In the genomic region with DNA sequence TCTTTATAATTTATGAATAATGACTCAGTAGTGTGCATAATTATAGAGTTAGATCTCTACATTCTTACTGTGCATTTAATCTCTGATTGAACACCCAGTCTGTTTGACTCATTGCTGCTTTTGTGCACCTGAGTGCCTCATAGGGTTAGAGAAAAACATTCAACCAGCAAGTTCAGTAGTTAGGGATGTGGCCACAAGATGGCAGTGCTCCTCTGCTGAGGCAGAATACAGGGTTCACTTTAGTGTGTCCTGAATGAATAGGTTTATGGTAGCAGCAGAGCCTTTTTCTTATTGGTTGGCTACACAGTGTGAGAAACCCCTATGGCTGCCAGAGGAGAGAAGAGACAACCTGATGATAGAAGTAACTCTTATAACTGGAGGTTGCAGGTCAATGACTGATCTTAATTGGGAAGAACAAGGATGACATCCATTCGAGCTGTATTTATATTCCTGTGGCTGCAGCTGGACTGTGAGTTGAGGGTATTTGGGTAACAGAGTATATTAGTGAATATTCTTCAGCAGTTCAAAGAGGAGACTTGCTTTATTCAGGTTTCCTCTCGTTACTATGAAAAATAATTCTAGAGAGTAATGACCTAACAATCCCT, we compare ENCODE assay signal across 8 cellular contexts.
DNase-seq lines count a peak whose midpoint lies in the region; ATAC-seq, FAIRE-seq and TF ChIP-seq lines count a peak whose summit lies in the region.

No MANE protein-coding gene starts in this region.

- CTCF ChIA-PET in CD8-positive, alpha-beta memory T cell (lab: Charles Lee) = interaction anchor here (0.7 to 2.2 kb wide), 7 partner anchors 9 to 701 kb away, joined by 3 to 8 read pairs (median 4); no protein-coding TSS in a partner anchor
- CTCF ChIA-PET in K562 (lab: Yijun Ruan, JAX; ENCODE audit: low intra/inter-chr PET ratio) = no interaction called here

- WGBS in K562 (ENCODE audit: insufficient coverage, low coverage, missing lambda C conversion rate) = 5% methylated on average over 2 of the region's 2 CpGs

- intact Hi-C loops in K562 (cut with micrococcal nuclease) = no loop called here

- H3K36me3 ChIP-seq in CD8-positive, alpha-beta memory T cell (ENCODE audit: insufficient read depth, low read length) = no peaks in the 10 kb centered on the region
- H3K36me3 ChIP-seq in K562 (ENCODE audit: control insufficient read depth, insufficient read depth, low read length) = no peaks in the 10 kb centered on the region

- ATAC-seq in GM19395 (IDR thresholded peaks at IDR 0.05; ENCODE audit: unreplicated experiment) (peak; percentile 80), K562 (peak; percentile 92), GM18498 (IDR thresholded peaks at IDR 0.05; ENCODE audit: unreplicated experiment) (no peak)

- no peak overlapping the region for H2AFZ ChIP-seq in K562 (ENCODE audit: low read depth, low read length)

- TF ChIP-seq POLR2A in K562 (conservative IDR thresholded peaks at IDR 0.05) = no peak

- TF ChIP-seq EP300 in K562 (IDR thresholded peaks at IDR 0.05; ENCODE audit: low read length) = no peak

- peaks cover 7% of the 10 kb centered on the region for H3K4me1 ChIP-seq in CD8-positive, alpha-beta memory T cell (ENCODE audit: insufficient read depth, low read length)
- no peaks in the 10 kb centered on the region for H3K4me1 ChIP-seq in K562 (replicated peaks in 1 of 2; ENCODE audit: control insufficient read depth in 2 of 2, insufficient read depth in 2 of 2, low read length in 2 of 2)

- H3K9me1 ChIP-seq in K562 (ENCODE audit: control insufficient read depth, insufficient read depth, low read length) = no peaks in the 10 kb centered on the region

- H3K9ac ChIP-seq in K562 (ENCODE audit: insufficient read depth in 1 of 2, low read depth in 2 of 2, low read length in 2 of 2) = no peak overlapping the region

- H3K36me3 Mint-ChIP-seq in CD8-positive, alpha-beta memory T cell = no peaks in the 10 kb centered on the region

- peak in 1 of 2 experiments; percentile 30; a peak in 1 of 4 replicates for TF ChIP-seq RAD21 in K562 (CRISPR knock-in tag; conservative IDR thresholded peaks at IDR 0.05 in 1 of 2, IDR thresholded peaks at IDR 0.05 in 1 of 2)

- no peaks in the 10 kb centered on the region for H3K79me2 ChIP-seq in K562 (ENCODE audit: control insufficient read depth, insufficient read depth, low read length)

- H3K27ac ChIP-seq in CD8-positive, alpha-beta memory T cell (ENCODE audit: low read depth, low read length) = no peak overlapping the region
- no peak overlapping the region for H3K27ac ChIP-seq in K562 (ENCODE audit: extremely low read depth, low read depth, low read length)

- H3K9me3 Mint-ChIP-seq in CD8-positive, alpha-beta memory T cell = peaks cover 0 to 2% (median 0%) of the 10 kb centered on the region in 5 donors

- TF ChIP-seq CTCF in K562 (IDR thresholded peaks at IDR 0.05 in 2 of 3, conservative IDR thresholded peaks at IDR 0.05 in 1 of 3; ENCODE audit: insufficient read depth in 2 of 3, low read depth in 1 of 3, low read length in 3 of 3) = peak; percentile 50 to 59 (median 56); a peak in 5 of 6 replicates

- H3K27me3 Mint-ChIP-seq in CD8-positive, alpha-beta memory T cell = peaks cover 0 to 1% of the 10 kb centered on the region in 2 donors

- H3K4me2 ChIP-seq in K562 (ENCODE audit: insufficient read depth, low read length) = no peak overlapping the region

- no peaks in the 10 kb centered on the region for H3K27me3 ChIP-seq in CD8-positive, alpha-beta memory T cell (ENCODE audit: insufficient read depth, low read length, poor library complexity, severe bottlenecking)
- H3K27me3 ChIP-seq in K562 (ENCODE audit: control insufficient read depth in 2 of 2, insufficient read depth in 2 of 2, low read length in 2 of 2) = no peaks in the 10 kb centered on the region

- no TSS peak for BruUV-seq in K562 (replicated peaks; lab: Mats Ljungman, UMichigan)

- H3K9me3 ChIP-seq in CD8-positive, alpha-beta memory T cell (ENCODE audit: low read length) = no peaks in the 10 kb centered on the region
- no peaks in the 10 kb centered on the region for H3K9me3 ChIP-seq in K562 (replicated peaks; ENCODE audit: control insufficient read depth, insufficient read depth, low read depth, low read length)

- peak; percentile 89 for FAIRE-seq in K562 (lab: Jason Lieb, UNC)

- H3K4me3 ChIP-seq in CD8-positive, alpha-beta memory T cell (ENCODE audit: low read length) = peak overlapping the region; percentile 2
- no peak overlapping the region for H3K4me3 ChIP-seq in K562

- H4K20me1 ChIP-seq in K562 (replicated peaks; ENCODE audit: control insufficient read depth, insufficient read depth, low read length) = no peaks in the 10 kb centered on the region; the same call in 1 of the 2 replicates

- H3K4me1 Mint-ChIP-seq in CD8-positive, alpha-beta memory T cell = peaks cover 22 to 41% (median 26%) of the 10 kb centered on the region in 3 donors

- peak; percentile 43 to 77 (median 52) for DNase-seq in CD8-positive, alpha-beta memory T cell
- DNase-seq in LoVo (ENCODE audit: low spot score) = peak; percentile 32
- peak; percentile 64 for DNase-seq in UCSD-AML1 (lab: John Stamatoyannopoulos, UW; ENCODE audit: unreplicated experiment)
- peak; percentile 11 to 41 (median 18) for DNase-seq in K562 (ENCODE audit: extremely low read depth in 1 of 4, low spot score in 3 of 4)
- DNase-seq in left kidney (ENCODE audit: low read depth, low spot score) = peak; percentile 78
- DNase-seq in stimulated activated CD4-positive, alpha-beta T cell treated with anti-CD3 and anti-CD28 coated beads, TNF-alpha, amount 100 ng/mL, for 4 hours (ENCODE audit: low read depth in 3 of 3) = peak; percentile 38 to 68 (median 66)

- POLR2A ChIA-PET in CD8-positive, alpha-beta memory T cell (lab: Charles Lee) = no interaction called here
- POLR2A ChIA-PET in K562 (lab: Yijun Ruan, JAX) = no interaction called here

- in situ Hi-C loops in K562 (cut with MboI) = no loop called here

- H3K4me3 Mint-ChIP-seq in CD8-positive, alpha-beta memory T cell = peak overlapping the region; percentile 69 to 82 (median 78)

- H3K27ac Mint-ChIP-seq in CD8-positive, alpha-beta memory T cell = peak overlapping the region in 6 of 8 donors; percentile 9 to 70 (median 37)

TF ChIP-seq in K562, 482 proteins besides CTCF, POLR2A, EP300 and RAD21 (continues in another document):
- TF ChIP-seq, protein P1, sequence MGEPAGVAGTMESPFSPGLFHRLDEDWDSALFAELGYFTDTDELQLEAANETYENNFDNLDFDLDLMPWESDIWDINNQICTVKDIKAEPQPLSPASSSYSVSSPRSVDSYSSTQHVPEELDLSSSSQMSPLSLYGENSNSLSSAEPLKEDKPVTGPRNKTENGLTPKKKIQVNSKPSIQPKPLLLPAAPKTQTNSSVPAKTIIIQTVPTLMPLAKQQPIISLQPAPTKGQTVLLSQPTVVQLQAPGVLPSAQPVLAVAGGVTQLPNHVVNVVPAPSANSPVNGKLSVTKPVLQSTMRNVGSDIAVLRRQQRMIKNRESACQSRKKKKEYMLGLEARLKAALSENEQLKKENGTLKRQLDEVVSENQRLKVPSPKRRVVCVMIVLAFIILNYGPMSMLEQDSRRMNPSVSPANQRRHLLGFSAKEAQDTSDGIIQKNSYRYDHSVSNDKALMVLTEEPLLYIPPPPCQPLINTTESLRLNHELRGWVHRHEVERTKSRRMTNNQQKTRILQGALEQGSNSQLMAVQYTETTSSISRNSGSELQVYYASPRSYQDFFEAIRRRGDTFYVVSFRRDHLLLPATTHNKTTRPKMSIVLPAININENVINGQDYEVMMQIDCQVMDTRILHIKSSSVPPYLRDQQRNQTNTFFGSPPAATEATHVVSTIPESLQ (CRISPR knock-in tag; IDR thresholded peaks at IDR 0.05) = no peak
- no peak for TF ChIP-seq TEAD2 (tag; IDR thresholded peaks at IDR 0.05)
- no peak for TF ChIP-seq ZNF644 (tag; IDR thresholded peaks at IDR 0.05; ENCODE audit: low read depth)
- TF ChIP-seq RUNX1 (IDR thresholded peaks at IDR 0.05; ENCODE audit: low read depth) = no peak
- TF ChIP-seq ZNF583 (CRISPR knock-in tag; IDR thresholded peaks at IDR 0.05) = no peak
- no peak for TF ChIP-seq SMARCA4 (IDR thresholded peaks at IDR 0.05)
- no peak for TF ChIP-seq ZFP1 (CRISPR knock-in tag; IDR thresholded peaks at IDR 0.05)
- no peak for TF ChIP-seq FOXK2 (conservative IDR thresholded peaks at IDR 0.05 in 1 of 2, IDR thresholded peaks at IDR 0.05 in 1 of 2; ENCODE audit: low read depth in 2 of 2)
- TF ChIP-seq ASH1L (IDR thresholded peaks at IDR 0.05; ENCODE audit: borderline replicate concordance, low read depth, partially characterized antibody) = no peak
- no peak for TF ChIP-seq ZNF121 (CRISPR knock-in tag; conservative IDR thresholded peaks at IDR 0.05)
- no peak for TF ChIP-seq ZZZ3 (IDR thresholded peaks at IDR 0.05)
- no peak for TF ChIP-seq HDGF (IDR thresholded peaks at IDR 0.05)
- TF ChIP-seq ZBED1 (IDR thresholded peaks at IDR 0.05) = no peak
- TF ChIP-seq CHD2 (IDR thresholded peaks at IDR 0.05; ENCODE audit: low read depth, low read length) = no peak
- no peak for TF ChIP-seq RBBP5 (IDR thresholded peaks at IDR 0.05; ENCODE audit: borderline replicate concordance, insufficient read depth, low read length, poor library complexity, severe bottlenecking)
- no peak for TF ChIP-seq ZNF239 (CRISPR knock-in tag; IDR thresholded peaks at IDR 0.05)
- TF ChIP-seq, protein P2, sequence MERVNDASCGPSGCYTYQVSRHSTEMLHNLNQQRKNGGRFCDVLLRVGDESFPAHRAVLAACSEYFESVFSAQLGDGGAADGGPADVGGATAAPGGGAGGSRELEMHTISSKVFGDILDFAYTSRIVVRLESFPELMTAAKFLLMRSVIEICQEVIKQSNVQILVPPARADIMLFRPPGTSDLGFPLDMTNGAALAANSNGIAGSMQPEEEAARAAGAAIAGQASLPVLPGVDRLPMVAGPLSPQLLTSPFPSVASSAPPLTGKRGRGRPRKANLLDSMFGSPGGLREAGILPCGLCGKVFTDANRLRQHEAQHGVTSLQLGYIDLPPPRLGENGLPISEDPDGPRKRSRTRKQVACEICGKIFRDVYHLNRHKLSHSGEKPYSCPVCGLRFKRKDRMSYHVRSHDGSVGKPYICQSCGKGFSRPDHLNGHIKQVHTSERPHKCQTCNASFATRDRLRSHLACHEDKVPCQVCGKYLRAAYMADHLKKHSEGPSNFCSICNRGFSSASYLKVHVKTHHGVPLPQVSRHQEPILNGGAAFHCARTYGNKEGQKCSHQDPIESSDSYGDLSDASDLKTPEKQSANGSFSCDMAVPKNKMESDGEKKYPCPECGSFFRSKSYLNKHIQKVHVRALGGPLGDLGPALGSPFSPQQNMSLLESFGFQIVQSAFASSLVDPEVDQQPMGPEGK (CRISPR knock-in tag; IDR thresholded peaks at IDR 0.05; ENCODE audit: borderline replicate concordance) = no peak
- TF ChIP-seq ZNF197 (CRISPR knock-in tag; IDR thresholded peaks at IDR 0.05; ENCODE audit: low read depth) = no peak
- TF ChIP-seq, protein P3, sequence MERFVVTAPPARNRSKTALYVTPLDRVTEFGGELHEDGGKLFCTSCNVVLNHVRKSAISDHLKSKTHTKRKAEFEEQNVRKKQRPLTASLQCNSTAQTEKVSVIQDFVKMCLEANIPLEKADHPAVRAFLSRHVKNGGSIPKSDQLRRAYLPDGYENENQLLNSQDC (CRISPR knock-in tag; IDR thresholded peaks at IDR 0.05) = no peak

Comparison
In these comparisons a context has a peak if more than half of its experiments do, and no peak if none do; other contexts are left out.
1. DNase-seq: peak in every context shown above with its lines; median percentile 78 in left kidney; 66 in stimulated activated CD4-positive, alpha-beta T cell treated with anti-CD3 and anti-CD28 coated beads, TNF-alpha, amount 100 ng/mL, for 4 hours; 64 in UCSD-AML1; 52 in CD8-positive, alpha-beta memory T cell; 32 in LoVo; 18 in K562.